In genomic region chrX:104165894-104166734, GRCh38 we compare ENCODE assay signal across 1 cellular context.
TF ChIP-seq lines count a peak whose summit lies in the region.

Gene FAM199X, plus strand, starts transcription at chrX:104166453. Its CDS starts 333 bp downstream, at chrX:104166786.

TF ChIP-seq in K562, 482 proteins besides CTCF, POLR2A, EP300 and RAD21 (continued from another document and continues in another):
- no peak for TF ChIP-seq PHF21A (IDR thresholded peaks at IDR 0.05; ENCODE audit: borderline replicate concordance, low read depth)
- no peak for TF ChIP-seq E4F1 (CRISPR knock-in tag; IDR thresholded peaks at IDR 0.05; ENCODE audit: borderline replicate concordance)
- no peak for TF ChIP-seq NEUROD1 (IDR thresholded peaks at IDR 0.05; ENCODE audit: borderline replicate concordance, low read depth, low read length, partially characterized antibody)
- TF ChIP-seq FOXP4 (CRISPR knock-in tag; IDR thresholded peaks at IDR 0.05; ENCODE audit: borderline replicate concordance), result no peak
- TF ChIP-seq ILF3 (IDR thresholded peaks at IDR 0.05; ENCODE audit: borderline replicate concordance), result no peak
- no peak for TF ChIP-seq FOXK1 (CRISPR knock-in tag; IDR thresholded peaks at IDR 0.05; ENCODE audit: borderline replicate concordance)
- no peak for TF ChIP-seq ATF4 (CRISPR knock-in tag; IDR thresholded peaks at IDR 0.05)
- no peak for TF ChIP-seq PML (IDR thresholded peaks at IDR 0.05; ENCODE audit: low read length)
- no peak for TF ChIP-seq ZSCAN29 (IDR thresholded peaks at IDR 0.05)
- no peak for TF ChIP-seq COPS2 (conservative IDR thresholded peaks at IDR 0.05)
- TF ChIP-seq IFI16 (CRISPR knock-in tag; IDR thresholded peaks at IDR 0.05), result no peak
- TF ChIP-seq ERF (CRISPR knock-in tag; IDR thresholded peaks at IDR 0.05), result no peak
- TF ChIP-seq NCOA6 (IDR thresholded peaks at IDR 0.05), result no peak
- no peak for TF ChIP-seq NFXL1 (CRISPR knock-in tag; IDR thresholded peaks at IDR 0.05)
- no peak for TF ChIP-seq ZBED1 (IDR thresholded peaks at IDR 0.05)
- no peak for TF ChIP-seq RBM17 (IDR thresholded peaks at IDR 0.05; ENCODE audit: borderline replicate concordance, low read depth, low read length)
- TF ChIP-seq RFX7 (CRISPR knock-in tag; IDR thresholded peaks at IDR 0.05), result no peak
- TF ChIP-seq HOMEZ (CRISPR knock-in tag; IDR thresholded peaks at IDR 0.05), result no peak
- no peak for TF ChIP-seq KLF16 (IDR thresholded peaks at IDR 0.05)
- TF ChIP-seq CEBPZ (IDR thresholded peaks at IDR 0.05; ENCODE audit: borderline replicate concordance, low read depth, low read length), result no peak
- TF ChIP-seq CHD2 (IDR thresholded peaks at IDR 0.05; ENCODE audit: low read depth, low read length), result peak; percentile 60
- no peak for TF ChIP-seq EHMT2 (IDR thresholded peaks at IDR 0.05)
- TF ChIP-seq SRSF1 (IDR thresholded peaks at IDR 0.05; ENCODE audit: low read depth, low read length), result no peak
- no peak for TF ChIP-seq FUS (optimal IDR thresholded peaks at IDR 0.05; ENCODE audit: low read depth, low read length)
- no peak for TF ChIP-seq TRIM28 (IDR thresholded peaks at IDR 0.05)
- no peak for TF ChIP-seq HEY1 (CRISPR knock-in tag; IDR thresholded peaks at IDR 0.05; ENCODE audit: borderline replicate concordance)
- no peak for TF ChIP-seq E2F5 (CRISPR knock-in tag; IDR thresholded peaks at IDR 0.05)
- no peak for TF ChIP-seq ZNF318 (IDR thresholded peaks at IDR 0.05; ENCODE audit: borderline replicate concordance in 1 of 2, low read depth in 1 of 2)
- TF ChIP-seq ZNF57 (CRISPR knock-in tag; IDR thresholded peaks at IDR 0.05), result no peak
- TF ChIP-seq ZNF41 (CRISPR knock-in tag; conservative IDR thresholded peaks at IDR 0.05), result no peak
- TF ChIP-seq U2AF1 (optimal IDR thresholded peaks at IDR 0.05; ENCODE audit: low read depth, low read length), result no peak
- no peak for TF ChIP-seq ILK (tag; IDR thresholded peaks at IDR 0.05; ENCODE audit: borderline replicate concordance, low read depth)
- no peak for TF ChIP-seq ASH1L (IDR thresholded peaks at IDR 0.05; ENCODE audit: borderline replicate concordance, low read depth, partially characterized antibody)
- TF ChIP-seq PTBP1 (IDR thresholded peaks at IDR 0.05; ENCODE audit: low read depth, low read length), result no peak
- TF ChIP-seq ZEB2 (IDR thresholded peaks at IDR 0.05), result no peak
- TF ChIP-seq SLC30A9 (CRISPR knock-in tag; IDR thresholded peaks at IDR 0.05), result no peak
- TF ChIP-seq KDM1A (IDR thresholded peaks at IDR 0.05), result peak in 1 of 2 experiments; percentile 22; a peak in 2 of 4 replicates
- TF ChIP-seq ZNF780A (CRISPR knock-in tag; IDR thresholded peaks at IDR 0.05), result no peak
- no peak for TF ChIP-seq ZNF280A (IDR thresholded peaks at IDR 0.05; ENCODE audit: low read depth, partially characterized antibody)
- TF ChIP-seq GABPA (tag; conservative IDR thresholded peaks at IDR 0.05; ENCODE audit: low read depth), result peak; percentile 54
- no peak for TF ChIP-seq ARHGAP35 (IDR thresholded peaks at IDR 0.05; ENCODE audit: partially characterized antibody)
